In the genomic region with DNA sequence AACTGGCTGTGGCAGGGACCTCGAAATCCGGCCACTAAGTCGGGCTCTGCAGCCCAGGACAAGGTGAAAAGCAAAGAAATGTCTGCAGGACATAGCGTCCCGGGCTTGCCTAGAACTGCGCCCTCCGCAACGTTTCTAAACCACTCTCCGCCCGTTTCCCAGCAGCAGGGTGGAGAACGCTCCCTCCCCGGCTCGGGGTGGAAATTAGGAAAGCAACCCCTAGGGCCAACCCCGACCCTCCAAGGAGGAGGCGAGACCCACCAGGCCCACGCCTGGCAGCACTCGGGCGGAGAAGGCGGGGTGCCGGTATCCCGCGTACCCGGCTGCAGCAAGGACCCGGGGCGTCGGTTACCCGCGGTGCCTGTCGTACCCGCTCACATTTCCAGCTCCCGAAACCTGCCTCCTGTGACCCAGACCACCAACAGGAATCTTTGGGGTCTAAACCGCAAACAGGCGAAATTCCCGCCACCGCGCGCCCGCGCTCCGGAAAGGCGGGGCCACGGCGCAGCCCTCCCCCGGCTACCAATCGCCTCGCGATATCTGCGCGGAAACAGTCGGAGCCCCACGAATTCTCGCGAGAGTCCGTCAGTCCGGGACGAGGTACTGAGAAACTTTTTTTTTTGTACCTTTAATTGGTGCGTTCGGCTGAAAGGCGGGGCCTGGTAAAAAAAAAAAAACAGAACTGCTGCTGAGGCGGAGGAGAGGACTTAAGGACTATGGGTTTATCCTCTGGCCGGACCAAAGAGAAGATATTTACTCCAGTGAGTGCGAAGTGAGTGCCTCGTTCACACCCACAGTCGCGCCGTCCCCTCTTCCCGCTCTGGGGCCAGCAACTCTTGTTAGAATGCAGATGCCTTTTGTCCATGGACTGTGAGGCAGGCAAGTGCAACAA, we compare ENCODE assay signal across 8 cellular contexts. TPM values are rescaled to one million over a fixed set of nuclear protein-coding genes. Genes with fewer than 3 reads are reported as not detected.
DNase-seq lines count a peak whose midpoint lies in the region; ATAC-seq, FAIRE-seq and TF ChIP-seq lines count a peak whose summit lies in the region.

A gene with protein sequence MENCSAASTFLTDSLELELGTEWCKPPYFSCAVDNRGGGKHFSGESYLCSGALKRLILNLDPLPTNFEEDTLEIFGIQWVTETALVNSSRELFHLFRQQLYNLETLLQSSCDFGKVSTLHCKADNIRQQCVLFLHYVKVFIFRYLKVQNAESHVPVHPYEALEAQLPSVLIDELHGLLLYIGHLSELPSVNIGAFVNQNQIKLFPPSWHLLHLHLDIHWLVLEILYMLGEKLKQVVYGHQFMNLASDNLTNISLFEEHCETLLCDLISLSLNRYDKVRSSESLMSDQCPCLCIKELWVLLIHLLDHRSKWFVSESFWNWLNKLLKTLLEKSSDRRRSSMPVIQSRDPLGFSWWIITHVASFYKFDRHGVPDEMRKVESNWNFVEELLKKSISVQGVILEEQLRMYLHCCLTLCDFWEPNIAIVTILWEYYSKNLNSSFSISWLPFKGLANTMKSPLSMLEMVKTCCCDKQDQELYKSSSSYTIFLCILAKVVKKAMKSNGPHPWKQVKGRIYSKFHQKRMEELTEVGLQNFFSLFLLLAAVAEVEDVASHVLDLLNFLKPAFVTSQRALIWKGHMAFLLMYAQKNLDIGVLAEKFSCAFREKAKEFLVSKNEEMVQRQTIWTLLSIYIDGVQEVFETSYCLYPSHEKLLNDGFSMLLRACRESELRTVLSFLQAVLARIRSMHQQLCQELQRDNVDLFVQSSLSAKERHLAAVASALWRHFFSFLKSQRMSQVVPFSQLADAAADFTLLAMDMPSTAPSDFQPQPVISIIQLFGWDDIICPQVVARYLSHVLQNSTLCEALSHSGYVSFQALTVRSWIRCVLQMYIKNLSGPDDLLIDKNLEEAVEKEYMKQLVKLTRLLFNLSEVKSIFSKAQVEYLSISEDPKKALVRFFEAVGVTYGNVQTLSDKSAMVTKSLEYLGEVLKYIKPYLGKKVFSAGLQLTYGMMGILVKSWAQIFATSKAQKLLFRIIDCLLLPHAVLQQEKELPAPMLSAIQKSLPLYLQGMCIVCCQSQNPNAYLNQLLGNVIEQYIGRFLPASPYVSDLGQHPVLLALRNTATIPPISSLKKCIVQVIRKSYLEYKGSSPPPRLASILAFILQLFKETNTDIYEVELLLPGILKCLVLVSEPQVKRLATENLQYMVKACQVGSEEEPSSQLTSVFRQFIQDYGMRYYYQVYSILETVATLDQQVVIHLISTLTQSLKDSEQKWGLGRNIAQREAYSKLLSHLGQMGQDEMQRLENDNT (minus strand): TSS at position 491 of the 892 bp plus-strand sequence. CDS start 739 bp downstream, outside the sequence.

- no peak for TF ChIP-seq CTCF in ascending aorta (IDR thresholded peaks at IDR 0.05)

- peak within 1 kb of the TSS; percentile 93 to 98 for H3K4me3 ChIP-seq in ascending aorta

- H3K36me3 ChIP-seq in ascending aorta, result no peaks in the 10 kb centered on the region

- peaks cover 0 to 4% of the 10 kb centered on the region in 2 donors for H3K4me1 ChIP-seq in ascending aorta

- intact Hi-C loops in T-helper 2 cell treated with Interferon-gamma antibody and Interleukin-4, amounts not matched to agents 100 ng/mL and 5 ng/mL, for 36 hours (cut with micrococcal nuclease), result loop anchor here (1.0 to 10.0 kb wide), 6 partner anchors 359 to 1664 kb away; partner anchors contain the start of genes FBXL4, GPR63, KLHL32 and NDUFAF4
- intact Hi-C loops in ascending aorta (cut with DNase I), result loop anchor here (2.0 to 5.0 kb wide), 3 partner anchors 386 to 1706 kb away; partner anchors contain the start of genes MANEA and NDUFAF4

- ATAC-seq in HG02973 (IDR thresholded peaks at IDR 0.05; ENCODE audit: unreplicated experiment), result peak; percentile 94

- peak; percentile 83 for DNase-seq in GM18507 (ENCODE audit: extremely low spot score, insufficient read length, low read depth)
- DNase-seq in NCI-H1930 (lab: John Stamatoyannopoulos, UW), result peak; percentile 85 to 93
- peak; percentile 73 to 96 for DNase-seq in ascending aorta (ENCODE audit: low spot score in 2 of 2)
- peak; percentile 82 for DNase-seq in hepatic stellate cell (ENCODE audit: low spot score)
- DNase-seq in renal cortical epithelial cell (ENCODE audit: low read depth), result peak; percentile 92
- DNase-seq in cortex of kidney (lab: John Stamatoyannopoulos, UW), result no peak

- peak; percentile 96 for FAIRE-seq in GM18507 (lab: Jason Lieb, UNC)

- peak within 1 kb of the TSS; percentile 50 to 58 for H3K27ac ChIP-seq in ascending aorta

- no peaks in the 10 kb centered on the region for H3K9me3 ChIP-seq in ascending aorta

- no peaks in the 10 kb centered on the region for H3K27me3 ChIP-seq in ascending aorta

RNA-seq across cellular contexts. Expression of the gene that starts here (rescaled TPM):
- total RNA-seq in T-helper 2 cell treated with Interferon-gamma antibody and Interleukin-4, amounts not matched to agents 100 ng/mL and 5 ng/mL, for 36 hours, result 60.9 and 61.6 TPM in 2 replicates
- 21.9 TPM for total RNA-seq in ascending aorta
- 17.9 and 76.3 TPM in 2 replicates for total RNA-seq in renal cortical epithelial cell
